Comparison of ENCODE assay signal across 8 cellular contexts in genomic region chr2:191014653-191015020, GRCh38. TPM values are rescaled to one million over a fixed set of nuclear protein-coding genes. Genes with fewer than 3 reads are reported as not detected.
DNase-seq lines count a peak whose midpoint lies in the region; ATAC-seq, FAIRE-seq and TF ChIP-seq lines count a peak whose summit lies in the region.

No MANE protein-coding gene starts in this region.

- peaks cover 59% of the 10 kb centered on the region for H3K4me1 ChIP-seq in CD8-positive, alpha-beta T cell (ENCODE audit: insufficient read depth, low read length)
- H3K4me1 ChIP-seq in mammary epithelial cell (ENCODE audit: insufficient read depth, low read length), result peaks cover 14% of the 10 kb centered on the region

- peak overlapping the region; percentile 86 for H3K4me2 ChIP-seq in mammary epithelial cell (ENCODE audit: insufficient read depth, low read depth, low read length)

- peaks cover 5% of the 10 kb centered on the region for H3K36me3 ChIP-seq in CD8-positive, alpha-beta T cell (ENCODE audit: insufficient read depth, low read length)
- H3K36me3 ChIP-seq in mammary epithelial cell (ENCODE audit: insufficient read depth, low read length), result peaks cover 4% of the 10 kb centered on the region

- no peaks in the 10 kb centered on the region for H3K27me3 Mint-ChIP-seq in CD8-positive, alpha-beta T cell (ENCODE audit: low read depth)
- H3K27me3 Mint-ChIP-seq in natural killer cell treated with Interleukin-12 subunit alpha and Interleukin-12 subunit beta and Interleukin-15 and Interleukin-18, amount 100 ng/mL, for 72 hours, result no peaks in the 10 kb centered on the region
- H3K27me3 Mint-ChIP-seq in WTC11 (ENCODE audit: low read depth), result peaks cover 11% of the 10 kb centered on the region; the same call in 1 of the 2 replicates

- intact Hi-C loops in CD8-positive, alpha-beta T cell (cut with DNase I, micrococcal nuclease), result loop anchor here (1.0 to 10.0 kb wide), 13 partner anchors 8 to 1572 kb away; partner anchors contain the start of genes ORMDL1 (in 2 of the 2), PMS1 (in 2 of the 2), WDR75 (in 2 of the 2) and ANKAR (in 1 of the 2)
- intact Hi-C loops in mammary epithelial cell (cut with micrococcal nuclease), result loop anchor here (5.0 kb wide), 1 partner anchor 132 kb away; the partner anchor contains the start of gene GLS
- intact Hi-C loops in lower leg skin (cut with DNase I; ENCODE audit: low total_unique reads), result no loop called here

- no peak for TF ChIP-seq CTCF in CD8-positive, alpha-beta T cell (IDR thresholded peaks at IDR 0.05)
- TF ChIP-seq CTCF in mammary epithelial cell (conservative IDR thresholded peaks at IDR 0.05 in 1 of 2, IDR thresholded peaks at IDR 0.05 in 1 of 2; ENCODE audit: extremely low read depth in 1 of 2, insufficient read depth in 1 of 2, low read depth in 1 of 2, low read length in 2 of 2) (no peak), WTC11 (IDR thresholded peaks at IDR 0.05) (no peak), lower leg skin (IDR thresholded peaks at IDR 0.05) (no peak)

- no peak overlapping the region for H3K4me3 Mint-ChIP-seq in CD8-positive, alpha-beta T cell
- H3K4me3 Mint-ChIP-seq in natural killer cell treated with Interleukin-12 subunit alpha and Interleukin-12 subunit beta and Interleukin-15 and Interleukin-18, amount 100 ng/mL, for 72 hours, result no peak overlapping the region
- H3K4me3 Mint-ChIP-seq in WTC11, result no peak overlapping the region

- CTCF ChIA-PET in CD8-positive, alpha-beta T cell (lab: Charles Lee), result interaction anchor here (0.7 to 4.4 kb wide), 5 partner anchors 15 to 164 kb away, joined by 3 to 19 read pairs (median 4); no protein-coding TSS in a partner anchor
- CTCF ChIA-PET in mammary epithelial cell (lab: Charles Lee; ENCODE audit: low non-redundant PET), result no interaction called here
- CTCF ChIA-PET in WTC11 (lab: Charles Lee), result interaction anchor here (0.6 to 1.3 kb wide), 3 partner anchors 38 to 334 kb away, joined by 3 read pairs; no protein-coding TSS in a partner anchor

- H3K27ac Mint-ChIP-seq in CD8-positive, alpha-beta T cell, result no peak overlapping the region
- H3K27ac Mint-ChIP-seq in natural killer cell treated with Interleukin-12 subunit alpha and Interleukin-12 subunit beta and Interleukin-15 and Interleukin-18, amount 100 ng/mL, for 72 hours, result no peak overlapping the region
- no peak overlapping the region for H3K27ac Mint-ChIP-seq in WTC11

- FAIRE-seq in HTR-8/SVneo (lab: Jason Lieb, UNC), result no peak

- H3K27me3 ChIP-seq in CD8-positive, alpha-beta T cell (ENCODE audit: insufficient read depth, low read length), result no peaks in the 10 kb centered on the region
- H3K27me3 ChIP-seq in mammary epithelial cell (ENCODE audit: insufficient read depth, low read length), result no peaks in the 10 kb centered on the region

- peak overlapping the region; percentile 95 for H3K9ac ChIP-seq in mammary epithelial cell (ENCODE audit: insufficient read depth, low read length)

- no peak for DNase-seq in CD8-positive, alpha-beta T cell
- DNase-seq in mammary epithelial cell (no peak), WTC11 (ENCODE audit: low spot score) (no peak), lower leg skin (ENCODE audit: low spot score in 2 of 2) (no peak), HTR-8/SVneo (ENCODE audit: insufficient read length, low spot score) (no peak), OCI-M2 (lab: John Stamatoyannopoulos, UW; ENCODE audit: unreplicated experiment) (no peak)
- DNase-seq in natural killer cell treated with Interleukin-12 subunit alpha and Interleukin-12 subunit beta and Interleukin-15 and Interleukin-18, amount 100 ng/mL, for 72 hours (ENCODE audit: low spot score), result no peak

- H3K9me3 Mint-ChIP-seq in CD8-positive, alpha-beta T cell, result no peaks in the 10 kb centered on the region
- H3K9me3 Mint-ChIP-seq in natural killer cell treated with Interleukin-12 subunit alpha and Interleukin-12 subunit beta and Interleukin-15 and Interleukin-18, amount 100 ng/mL, for 72 hours, result peaks cover 2% of the 10 kb centered on the region
- H3K9me3 Mint-ChIP-seq in WTC11, result no peaks in the 10 kb centered on the region; the same call in 1 of the 2 replicates

- H2AFZ ChIP-seq in mammary epithelial cell (ENCODE audit: low read depth, low read length), result peak overlapping the region; percentile 96

- WGBS in mammary epithelial cell (ENCODE audit: low coverage, missing lambda C conversion rate), result 29% methylated on average over 4 of the region's 4 CpGs
- WGBS in lower leg skin, 2 donors, result 42 to 50% methylated on average over 4 of the region's 4 CpGs

- peaks cover 41% of the 10 kb centered on the region for H3K4me1 Mint-ChIP-seq in CD8-positive, alpha-beta T cell (ENCODE audit: low read depth)
- peaks cover 15 to 21% of the 10 kb centered on the region in 2 donors for H3K4me1 Mint-ChIP-seq in natural killer cell treated with Interleukin-12 subunit alpha and Interleukin-12 subunit beta and Interleukin-15 and Interleukin-18, amount 100 ng/mL, for 72 hours (ENCODE audit: low read depth in 2 of 2)
- no peaks in the 10 kb centered on the region for H3K4me1 Mint-ChIP-seq in WTC11

- TF ChIP-seq POLR2A in lower leg skin (IDR thresholded peaks at IDR 0.05), result no peak

- POLR2A ChIA-PET in CD8-positive, alpha-beta T cell (lab: Charles Lee), result interaction anchor here (0.6 to 4.1 kb wide), 16 partner anchors 8 to 192 kb away, joined by 3 to 28 read pairs (median 4); partner anchors contain the start of gene GLS
- POLR2A ChIA-PET in WTC11 (lab: Charles Lee), result no interaction called here

- peak overlapping the region; percentile 91 for H3K27ac ChIP-seq in CD8-positive, alpha-beta T cell (ENCODE audit: low read depth, low read length)
- peak overlapping the region; percentile 74 for H3K27ac ChIP-seq in mammary epithelial cell (ENCODE audit: insufficient read depth, low read depth, low read length)

- H3K79me2 ChIP-seq in mammary epithelial cell (ENCODE audit: insufficient read depth, low read length), result peaks cover 33% of the 10 kb centered on the region

- TSS peak; percentile 77 for BruUV-seq in mammary epithelial cell (replicated peaks; lab: Mats Ljungman, UMichigan)

- peak; percentile 6 for ATAC-seq in CD8-positive, alpha-beta T cell
- ATAC-seq in HG02852 (IDR thresholded peaks at IDR 0.05; ENCODE audit: unreplicated experiment) (peak; percentile 4), WTC11 (no peak)
- peak; percentile 14 to 51 for ATAC-seq in natural killer cell treated with Interleukin-12 subunit alpha and Interleukin-12 subunit beta and Interleukin-15 and Interleukin-18, amount 100 ng/mL, for 72 hours

- in situ Hi-C loops in mammary epithelial cell (cut with MboI; ENCODE audit: low sequenced_read_pairs in 2 of 2), result no loop called here

- peaks cover 17% of the 10 kb centered on the region for H3K36me3 Mint-ChIP-seq in CD8-positive, alpha-beta T cell
- peaks cover 19% of the 10 kb centered on the region for H3K36me3 Mint-ChIP-seq in natural killer cell treated with Interleukin-12 subunit alpha and Interleukin-12 subunit beta and Interleukin-15 and Interleukin-18, amount 100 ng/mL, for 72 hours
- H3K36me3 Mint-ChIP-seq in WTC11, result peaks cover 2% of the 10 kb centered on the region; the same call in 1 of the 2 replicates

- dilution Hi-C loops in mammary epithelial cell (cut with HindIII; ENCODE audit: low sequenced_read_pairs), result no loop called here

- H3K4me3 ChIP-seq in CD8-positive, alpha-beta T cell (ENCODE audit: low read depth, low read length), result peak overlapping the region; percentile 61
- H3K4me3 ChIP-seq in mammary epithelial cell (replicated peaks in 1 of 3; ENCODE audit: insufficient read depth in 1 of 3, low read depth in 2 of 3, low read length in 3 of 3) (peak overlapping the region; percentile 89 to 98 (median 96)), lower leg skin (ENCODE audit: low read depth, poor library complexity, severe bottlenecking) (no peak overlapping the region)

- H3K9me3 ChIP-seq in CD8-positive, alpha-beta T cell (ENCODE audit: low read length), result no peaks in the 10 kb centered on the region
- no peaks in the 10 kb centered on the region for H3K9me3 ChIP-seq in mammary epithelial cell (replicated peaks; ENCODE audit: insufficient read depth, low read length)

- H4K20me1 ChIP-seq in mammary epithelial cell (ENCODE audit: insufficient read depth, low read length), result no peaks in the 10 kb centered on the region

TF ChIP-seq in WTC11, 78 proteins besides CTCF, POLR2A, EP300 and RAD21 (continues in another document):
- no peak for TF ChIP-seq MXD4 (CRISPR knock-in tag; IDR thresholded peaks at IDR 0.05; ENCODE audit: borderline replicate concordance)
- TF ChIP-seq, protein P1, sequence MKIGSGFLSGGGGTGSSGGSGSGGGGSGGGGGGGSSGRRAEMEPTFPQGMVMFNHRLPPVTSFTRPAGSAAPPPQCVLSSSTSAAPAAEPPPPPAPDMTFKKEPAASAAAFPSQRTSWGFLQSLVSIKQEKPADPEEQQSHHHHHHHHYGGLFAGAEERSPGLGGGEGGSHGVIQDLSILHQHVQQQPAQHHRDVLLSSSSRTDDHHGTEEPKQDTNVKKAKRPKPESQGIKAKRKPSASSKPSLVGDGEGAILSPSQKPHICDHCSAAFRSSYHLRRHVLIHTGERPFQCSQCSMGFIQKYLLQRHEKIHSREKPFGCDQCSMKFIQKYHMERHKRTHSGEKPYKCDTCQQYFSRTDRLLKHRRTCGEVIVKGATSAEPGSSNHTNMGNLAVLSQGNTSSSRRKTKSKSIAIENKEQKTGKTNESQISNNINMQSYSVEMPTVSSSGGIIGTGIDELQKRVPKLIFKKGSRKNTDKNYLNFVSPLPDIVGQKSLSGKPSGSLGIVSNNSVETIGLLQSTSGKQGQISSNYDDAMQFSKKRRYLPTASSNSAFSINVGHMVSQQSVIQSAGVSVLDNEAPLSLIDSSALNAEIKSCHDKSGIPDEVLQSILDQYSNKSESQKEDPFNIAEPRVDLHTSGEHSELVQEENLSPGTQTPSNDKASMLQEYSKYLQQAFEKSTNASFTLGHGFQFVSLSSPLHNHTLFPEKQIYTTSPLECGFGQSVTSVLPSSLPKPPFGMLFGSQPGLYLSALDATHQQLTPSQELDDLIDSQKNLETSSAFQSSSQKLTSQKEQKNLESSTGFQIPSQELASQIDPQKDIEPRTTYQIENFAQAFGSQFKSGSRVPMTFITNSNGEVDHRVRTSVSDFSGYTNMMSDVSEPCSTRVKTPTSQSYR (CRISPR knock-in tag; IDR thresholded peaks at IDR 0.05), result no peak
- TF ChIP-seq TCF7 (CRISPR knock-in tag; IDR thresholded peaks at IDR 0.05; ENCODE audit: low read depth), result no peak
- no peak for TF ChIP-seq JUN (CRISPR knock-in tag; IDR thresholded peaks at IDR 0.05)

RNA-seq across cellular contexts. Expression of gene STAT1, which starts 0.7 kb away (rescaled TPM):
- 10 to 100 TPM; 66.7 to 69.9 TPM for total RNA-seq in CD8-positive, alpha-beta T cell
- total RNA-seq in mammary epithelial cell (10 to 100 TPM; 56.2 to 56.5 TPM), WTC11 (2021) (36.1 to 41.3 TPM (median 39.5 TPM) in 3 replicates), lower leg skin (10 to 100 TPM; 37.5 to 55.6 (median 45.5) TPM)
- 31.9 TPM for polyA plus RNA-seq in mammary epithelial cell
- 69.8 TPM for polyA minus RNA-seq in mammary epithelial cell
- total RNA-seq in natural killer cell treated with Interleukin-12 subunit alpha and Interleukin-12 subunit beta and Interleukin-15 and Interleukin-18, amount 100 ng/mL, for 72 hours, result 100 to 1,000 TPM; 145 to 252 TPM
